8 cellular contexts compared by ENCODE assay signal in the genomic region with DNA sequence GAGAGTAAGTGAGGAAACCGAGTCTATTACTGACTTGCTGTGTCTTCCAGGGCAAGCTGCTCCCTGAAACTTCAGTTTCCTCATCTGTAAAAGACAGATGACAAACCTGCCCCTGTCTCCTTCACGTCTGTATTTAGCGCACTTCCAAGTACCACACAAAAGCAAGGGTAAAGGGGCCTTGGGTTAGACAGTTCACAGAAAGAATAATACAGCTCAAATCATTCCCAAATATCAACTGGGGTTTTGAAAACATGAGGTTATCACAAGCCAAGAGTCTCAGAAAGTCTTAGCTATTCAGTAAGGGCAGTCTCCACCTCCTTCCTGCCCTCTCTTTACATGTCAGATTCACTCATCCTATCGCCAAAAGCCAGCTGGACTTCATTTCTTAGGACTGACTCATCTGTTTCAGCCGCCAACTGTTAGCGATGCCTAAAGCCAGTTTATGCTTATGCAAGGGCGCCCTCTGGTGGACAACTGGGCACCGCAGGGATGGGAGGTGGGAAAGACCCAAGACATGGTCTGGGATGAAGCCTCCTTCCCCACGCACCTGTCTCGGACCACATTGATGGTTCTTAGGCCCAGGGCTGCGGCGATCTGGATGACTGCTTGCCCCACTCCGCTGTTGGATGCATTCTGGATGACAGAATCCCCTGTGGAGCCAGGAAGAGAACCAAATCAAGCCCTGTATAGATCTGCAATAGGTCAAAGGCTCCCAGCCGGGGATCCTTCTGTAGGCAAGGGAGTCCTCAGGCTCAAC. TPM values are rescaled to one million over a fixed set of nuclear protein-coding genes. Genes with fewer than 3 reads are reported as not detected.
A peak's percentile ranks its signal among the peaks of the same experiment; 100 is the strongest.
DNase-seq lines count a peak whose midpoint lies in the region; ATAC-seq and TF ChIP-seq lines count a peak whose summit lies in the region.

No MANE protein-coding gene starts in this region.

- peaks cover 82% of the 10 kb centered on the region for H3K36me3 Mint-ChIP-seq in activated T-cell treated with anti-CD3 and anti-CD28 coated beads, Interleukin-2, amount 50 U/mL, for 24 hours (ENCODE audit: low read depth)
- no peaks in the 10 kb centered on the region for H3K36me3 Mint-ChIP-seq in naive B cell

- no peak overlapping the region for H3K4me2 ChIP-seq in Karpas-422 (ENCODE audit: low read depth, low read length, poor library complexity, severe bottlenecking)

- DNase-seq in AG09319 (ENCODE audit: extremely low read depth, low read depth) (peak; percentile 96), Karpas-422 (peak; percentile 93), esophagus squamous epithelium (lab: John Stamatoyannopoulos, UW) (peak; percentile 73), naive B cell (peak; percentile 72)
- DNase-seq in activated T-cell treated with anti-CD3 and anti-CD28 coated beads, Interleukin-2, amount 50 U/mL, for 24 hours: peak; percentile 92
- DNase-seq in stimulated activated CD8-positive, alpha-beta memory T cell treated with anti-CD3 and anti-CD28 coated beads, Interleukin-7, amount 100 ng/mL, for 24 hours (ENCODE audit: low read depth): peak; percentile 89

- intact Hi-C loops in esophagus squamous epithelium (cut with DNase I): loop anchor here (5.0 to 10.0 kb wide), 2 partner anchors 158 to 320 kb away; no protein-coding TSS in a partner anchor

- peaks cover 25% of the 10 kb centered on the region for H3K36me3 ChIP-seq in Karpas-422 (ENCODE audit: insufficient read depth, low read length)
- H3K36me3 ChIP-seq in esophagus squamous epithelium: peaks cover 0 to 76% (median 7%) of the 10 kb centered on the region in 3 donors

- H3K79me2 ChIP-seq in Karpas-422 (ENCODE audit: low read length): no peaks in the 10 kb centered on the region

- TF ChIP-seq POLR2A in esophagus squamous epithelium (IDR thresholded peaks at IDR 0.05): no peak

- no peaks in the 10 kb centered on the region for H3K27me3 ChIP-seq in Karpas-422 (ENCODE audit: low read length)
- H3K27me3 ChIP-seq in esophagus squamous epithelium: no peaks in the 10 kb centered on the region

- no peaks in the 10 kb centered on the region for H3K9me2 ChIP-seq in Karpas-422 (replicated peaks; ENCODE audit: insufficient read depth, low read length)

- 16 to 19% methylated on average over 8 to 13 of the region's 14 CpGs for WGBS in esophagus squamous epithelium, 2 donors

- H3K9ac ChIP-seq in Karpas-422 (ENCODE audit: low read length): no peak overlapping the region

- peak overlapping the region; percentile 40 for H3K27ac Mint-ChIP-seq in activated T-cell treated with anti-CD3 and anti-CD28 coated beads, Interleukin-2, amount 50 U/mL, for 24 hours
- H3K27ac Mint-ChIP-seq in naive B cell: peak overlapping the region in 1 of 6 donors; percentile 63

- H3K9me3 Mint-ChIP-seq in activated T-cell treated with anti-CD3 and anti-CD28 coated beads, Interleukin-2, amount 50 U/mL, for 24 hours: no peaks in the 10 kb centered on the region
- H3K9me3 Mint-ChIP-seq in naive B cell: no peaks in the 10 kb centered on the region

- H3K4me3 ChIP-seq in Karpas-422 (ENCODE audit: low read length) (no peak overlapping the region), esophagus squamous epithelium (no peak overlapping the region)

- H3K4me3 Mint-ChIP-seq in activated T-cell treated with anti-CD3 and anti-CD28 coated beads, Interleukin-2, amount 50 U/mL, for 24 hours: no peak overlapping the region
- H3K4me3 Mint-ChIP-seq in naive B cell: no peak overlapping the region

- TF ChIP-seq CTCF in AG09319 (IDR thresholded peaks at IDR 0.05; ENCODE audit: low read depth, low read length) (peak; percentile 97), esophagus squamous epithelium (IDR thresholded peaks at IDR 0.05) (peak; percentile 96 to 99 (median 98))

- ATAC-seq in GM19438 (IDR thresholded peaks at IDR 0.05; ENCODE audit: low read depth, unreplicated experiment) (peak; percentile 64), naive B cell (ENCODE audit: low read depth in 2 of 2) (peak; percentile 93 to 96)

- H3K4me1 ChIP-seq in Karpas-422 (ENCODE audit: low read length): no peaks in the 10 kb centered on the region
- H3K4me1 ChIP-seq in esophagus squamous epithelium: peaks cover 9 to 24% (median 10%) of the 10 kb centered on the region in 3 donors

- no peak overlapping the region for H2AFZ ChIP-seq in Karpas-422 (ENCODE audit: low read length)

- H3K27ac ChIP-seq in Karpas-422 (ENCODE audit: low read length): no peak overlapping the region
- H3K27ac ChIP-seq in esophagus squamous epithelium: peak overlapping the region; percentile 77 to 89 (median 86)

- H3K9me3 ChIP-seq in Karpas-422 (ENCODE audit: low read length): no peaks in the 10 kb centered on the region
- H3K9me3 ChIP-seq in esophagus squamous epithelium: no peaks in the 10 kb centered on the region

- no peaks in the 10 kb centered on the region for H3K27me3 Mint-ChIP-seq in activated T-cell treated with anti-CD3 and anti-CD28 coated beads, Interleukin-2, amount 50 U/mL, for 24 hours
- no peaks in the 10 kb centered on the region for H3K27me3 Mint-ChIP-seq in naive B cell

- H4K20me1 ChIP-seq in Karpas-422 (ENCODE audit: insufficient read depth, low read depth, low read length): peaks cover 4% of the 10 kb centered on the region

- peaks cover 13% of the 10 kb centered on the region for H3K4me1 Mint-ChIP-seq in activated T-cell treated with anti-CD3 and anti-CD28 coated beads, Interleukin-2, amount 50 U/mL, for 24 hours (ENCODE audit: low read depth)
- peaks cover 0 to 3% (median 1%) of the 10 kb centered on the region in 3 donors for H3K4me1 Mint-ChIP-seq in naive B cell

TF ChIP-seq in PFSK-1, 5 proteins besides CTCF, POLR2A, EP300 and RAD21:
- TF ChIP-seq REST (IDR thresholded peaks at IDR 0.05; ENCODE audit: insufficient read depth in 1 of 2, low read depth in 2 of 2, low read length in 2 of 2) (0 out of 4 replicates have a peak, but pooled peaks of 1 of the 2 experiments have one; percentile 17), SIN3A (IDR thresholded peaks at IDR 0.05; ENCODE audit: borderline replicate concordance, insufficient read depth, low read length) (peak; percentile 96; the same call in 1 of the 2 replicates), TAF1 (IDR thresholded peaks at IDR 0.05; ENCODE audit: borderline replicate concordance, insufficient read depth, low read length) (0 out of 2 replicates have a peak, but pooled peaks have one; percentile 31), POLR2AphosphoS5 (IDR thresholded peaks at IDR 0.05; ENCODE audit: low read depth, low read length) (no peak), FOXP2 (optimal IDR thresholded peaks at IDR 0.05; ENCODE audit: borderline replicate concordance, extremely low read depth, extremely low read length, insufficient read depth) (no peak)

RNA-seq across cellular contexts. Expression of gene SRSF4, which starts 21.1 kb away (rescaled TPM):
- total RNA-seq in Karpas-422 (2014; rRNA removed; shearing (Covaris generic); ENCODE audit: low replicate concordance): 31.7 and 40.1 TPM in 2 replicates
- 88.6 TPM for polyA plus RNA-seq in PFSK-1 (2012; ENCODE audit: insufficient read length, low read depth)
- total RNA-seq in esophagus squamous epithelium: 10 to 100 TPM; 41.4 to 82.6 (median 56.4) TPM
- polyA plus RNA-seq in naive B cell (ENCODE audit: low read depth in 6 of 6): 10 to 100 TPM; 34.7 to 90.6 (median 68.5) TPM

RNA-seq across cellular contexts. Expression of gene MECR, which starts 28.0 kb away (rescaled TPM):
- total RNA-seq in Karpas-422 (2014; rRNA removed; shearing (Covaris generic); ENCODE audit: low replicate concordance): 25.3 and 26.2 TPM in 2 replicates
- 33.4 TPM for polyA plus RNA-seq in PFSK-1 (2012; ENCODE audit: insufficient read length, low read depth)
- total RNA-seq in esophagus squamous epithelium: 10 to 100 TPM; 14.3 to 29.4 (median 16.1) TPM
- polyA plus RNA-seq in naive B cell (ENCODE audit: low read depth in 6 of 6): 10 to 100 TPM in 5 of 6 donors, 1 to 10 TPM in 1; 9.6 to 16.9 (median 13.6) TPM

RNA-seq across cellular contexts. Expression of gene PTPRU, which starts 33.6 kb away (rescaled TPM):
- total RNA-seq in Karpas-422 (2014; rRNA removed; shearing (Covaris generic); ENCODE audit: low replicate concordance): 1.1 TPM in 1 of 2 replicates, not detected in the other
- 8.1 TPM for polyA plus RNA-seq in PFSK-1 (2012; ENCODE audit: insufficient read length, low read depth)
- 10 to 100 TPM in 1 of 4 donors, 1 to 10 TPM in 3; 4.3 to 15.9 (median 7.5) TPM for total RNA-seq in esophagus squamous epithelium
- not detected for polyA plus RNA-seq in naive B cell (ENCODE audit: low read depth in 6 of 6)
